ENCODE assay signal across 12 cellular contexts in the genomic region with DNA sequence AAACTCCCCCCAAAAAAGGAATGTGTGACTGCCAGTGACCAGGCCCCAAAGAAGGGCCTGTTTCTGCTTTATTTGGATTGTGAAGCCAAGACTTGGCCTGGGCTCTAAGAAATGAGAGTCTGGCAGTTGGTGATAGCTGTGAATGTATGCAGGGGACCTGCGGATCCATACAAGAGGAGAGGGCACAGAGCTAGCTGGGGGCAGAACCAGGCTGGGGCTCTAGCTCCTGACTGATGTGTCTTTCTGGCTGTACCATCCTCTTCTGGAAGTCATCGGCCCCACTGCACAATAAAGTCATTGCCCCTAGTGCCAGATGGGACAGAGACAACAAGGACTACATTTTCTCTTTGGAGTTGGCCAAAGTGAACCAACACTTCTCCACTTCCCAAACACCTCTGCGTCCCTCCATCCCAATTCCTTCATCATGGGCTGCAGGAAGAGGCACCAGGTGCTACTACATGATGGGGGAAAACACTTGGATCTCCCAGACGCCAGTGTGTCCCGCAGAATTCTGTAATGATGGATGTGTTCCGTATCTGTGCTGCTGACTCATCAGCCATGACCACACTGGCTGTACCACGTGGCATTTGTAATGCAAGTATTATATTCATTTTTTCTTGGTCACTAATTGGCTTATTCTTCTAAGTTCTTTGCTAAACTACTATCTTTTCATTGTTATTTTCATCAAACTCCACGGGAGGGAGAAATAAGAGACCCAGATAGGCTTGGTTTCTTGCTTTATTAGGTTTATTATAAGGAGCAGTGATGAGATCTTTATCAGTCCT. TPM values are rescaled to one million over a fixed set of nuclear protein-coding genes. Genes with fewer than 3 reads are reported as not detected.
DNase-seq lines count a peak whose midpoint lies in the region; ATAC-seq and TF ChIP-seq lines count a peak whose summit lies in the region.
"Had no signal": no experiment of that assay in that cellular context is flagged by ENCODE, and none has a peak within 500 bp of the region (broad histone marks: within the 10 kb centered on the region; RNA-seq: fewer than 3 reads in every experiment).

No MANE protein-coding gene starts in this region.

- WGBS in esophagus squamous epithelium, 2 donors, result 48 to 54% methylated on average over 7 to 8 of the region's 8 CpGs

- no peak for TF ChIP-seq POLR2A in breast epithelium (IDR thresholded peaks at IDR 0.05)
- TF ChIP-seq POLR2A in esophagus squamous epithelium (IDR thresholded peaks at IDR 0.05), result no peak

- H3K36me3 ChIP-seq in CD4-positive, CD25-positive, alpha-beta regulatory T cell (ENCODE audit: control insufficient read depth, insufficient read depth, low read length), result peaks cover 44% of the 10 kb centered on the region
- H3K36me3 ChIP-seq in breast epithelium (peaks cover 7% of the 10 kb centered on the region), esophagus squamous epithelium (peaks cover 14 to 46% (median 38%) of the 10 kb centered on the region in 3 donors)

- no peak for TF ChIP-seq CTCF in breast epithelium (IDR thresholded peaks at IDR 0.05)
- TF ChIP-seq CTCF in esophagus squamous epithelium (IDR thresholded peaks at IDR 0.05), result no peak

- no peaks in the 10 kb centered on the region for H3K27me3 Mint-ChIP-seq in CD4-positive, CD25-positive, alpha-beta regulatory T cell
- H3K27me3 Mint-ChIP-seq: stimulated activated naive B cell treated with anti-CD40 and anti-IgM and Interleukin-4, amounts not matched to agents 10 μg/mL and 1 μg/mL and 100 μg/mL, for 72 hours had no signal

- ATAC-seq in CD4-positive, CD25-positive, alpha-beta regulatory T cell (ENCODE audit: low read depth in 2 of 2), result no peak
- ATAC-seq in GM18868 (IDR thresholded peaks at IDR 0.05; ENCODE audit: unreplicated experiment), result no peak
- ATAC-seq: lower lobe of right lung had no signal

- no peak for DNase-seq in CD4-positive, CD25-positive, alpha-beta regulatory T cell
- DNase-seq in LHCN-M2 (ENCODE audit: low read depth) (peak; percentile 86), breast epithelium (ENCODE audit: low spot score in 2 of 2) (no peak), mesenteric fat pad (ENCODE audit: low spot score) (peak; percentile 62), COLO668 (lab: John Stamatoyannopoulos, UW; ENCODE audit: unreplicated experiment) (no peak), esophagus squamous epithelium (lab: John Stamatoyannopoulos, UW) (no peak)
- DNase-seq in activated effector memory CD4-positive, alpha-beta T cell treated with Interleukin-2 at 50 U/mL for 16 hours, result no peak
- DNase-seq: lower lobe of right lung; spleen; stimulated activated naive B cell treated with anti-CD40 and anti-IgM and Interleukin-4, amounts not matched to agents 10 μg/mL and 1 μg/mL and 100 μg/mL, for 72 hours had no signal

- no peak overlapping the region for H3K4me3 ChIP-seq in CD4-positive, CD25-positive, alpha-beta regulatory T cell (ENCODE audit: low read depth, low read length)
- H3K4me3 ChIP-seq in breast epithelium, result no peak overlapping the region
- H3K4me3 ChIP-seq in esophagus squamous epithelium, result no peak overlapping the region
- H3K4me3 ChIP-seq: lower lobe of right lung, spleen had no signal

- no peak overlapping the region for H3K27ac ChIP-seq in CD4-positive, CD25-positive, alpha-beta regulatory T cell (ENCODE audit: insufficient read depth, low read length, poor library complexity, severe bottlenecking)
- H3K27ac ChIP-seq in breast epithelium (peak overlapping the region; percentile 7 to 25), esophagus squamous epithelium (no peak overlapping the region)
- H3K27ac ChIP-seq: spleen had no signal

- H3K4me1 ChIP-seq in CD4-positive, CD25-positive, alpha-beta regulatory T cell (ENCODE audit: control insufficient read depth, insufficient read depth, low read length, poor library complexity, severe bottlenecking), result no peaks in the 10 kb centered on the region
- H3K4me1 ChIP-seq in breast epithelium (no peaks in the 10 kb centered on the region), esophagus squamous epithelium (peaks cover 6 to 57% (median 17%) of the 10 kb centered on the region in 3 donors)
- H3K4me1 ChIP-seq: spleen had no signal

- H3K4me1 Mint-ChIP-seq in CD4-positive, CD25-positive, alpha-beta regulatory T cell, result no peaks in the 10 kb centered on the region

- H3K36me3 Mint-ChIP-seq in CD4-positive, CD25-positive, alpha-beta regulatory T cell, result peaks cover 26% of the 10 kb centered on the region

- intact Hi-C loops in breast epithelium (cut with DNase I; ENCODE audit: low total_unique reads), result no loop called here
- intact Hi-C loops in esophagus squamous epithelium (cut with DNase I), result no loop called here

- H3K27me3 ChIP-seq in CD4-positive, CD25-positive, alpha-beta regulatory T cell (ENCODE audit: control insufficient read depth, insufficient read depth, low read length), result no peaks in the 10 kb centered on the region
- H3K27me3 ChIP-seq in breast epithelium, result no peaks in the 10 kb centered on the region
- no peaks in the 10 kb centered on the region for H3K27me3 ChIP-seq in esophagus squamous epithelium

- H3K27ac Mint-ChIP-seq in CD4-positive, CD25-positive, alpha-beta regulatory T cell, result peak overlapping the region in 2 of 3 donors; percentile 5 to 65

- no peaks in the 10 kb centered on the region for H3K9me3 ChIP-seq in CD4-positive, CD25-positive, alpha-beta regulatory T cell (ENCODE audit: control insufficient read depth in 2 of 2, low read length in 2 of 2)
- no peaks in the 10 kb centered on the region for H3K9me3 ChIP-seq in breast epithelium
- H3K9me3 ChIP-seq in esophagus squamous epithelium, result no peaks in the 10 kb centered on the region
- H3K9me3 ChIP-seq: lower lobe of right lung, spleen had no signal

- H3K4me3 Mint-ChIP-seq in CD4-positive, CD25-positive, alpha-beta regulatory T cell, result no peak overlapping the region
- H3K4me3 Mint-ChIP-seq: stimulated activated naive B cell treated with anti-CD40 and anti-IgM and Interleukin-4, amounts not matched to agents 10 μg/mL and 1 μg/mL and 100 μg/mL, for 72 hours had no signal

- no peaks in the 10 kb centered on the region for H3K9me3 Mint-ChIP-seq in CD4-positive, CD25-positive, alpha-beta regulatory T cell
- H3K9me3 Mint-ChIP-seq: stimulated activated naive B cell treated with anti-CD40 and anti-IgM and Interleukin-4, amounts not matched to agents 10 μg/mL and 1 μg/mL and 100 μg/mL, for 72 hours had no signal

RNA-seq across cellular contexts. Expression of a gene that starts 1.7 kb away (rescaled TPM):
- total RNA-seq in CD4-positive, CD25-positive, alpha-beta regulatory T cell, result not detected
- polyA plus RNA-seq in CD4-positive, CD25-positive, alpha-beta regulatory T cell, result not detected
- not detected in 2 replicates for total RNA-seq in LHCN-M2 (2014; rRNA removed)
- not detected for polyA plus RNA-seq in LHCN-M2 (2012)
- total RNA-seq in breast epithelium, result 1 to 10 TPM in 2 of 3 donors, under 1 TPM in 1; under 0.01 to 2.0 (median 1.8) TPM
- total RNA-seq in mesenteric fat pad, result not detected
- 10 to 100 TPM in 3 of 4 donors, 1 to 10 TPM in 1; 7.4 to 28.2 (median 21.2) TPM for total RNA-seq in esophagus squamous epithelium
- total RNA-seq: spleen; T-helper 1 cell treated with Interleukin-12 subunit alpha and Interleukin-12 subunit beta and Interleukin-4 antibody, amounts not matched to agents 30 ng/mL and 1 ng/mL, for 36 hours had no signal

RNA-seq across cellular contexts. Expression of a gene that starts 49.9 kb away (rescaled TPM):
- total RNA-seq in CD4-positive, CD25-positive, alpha-beta regulatory T cell, result 121 TPM
- 10 to 100 TPM; 28.3 to 35.2 (median 28.7) TPM for polyA plus RNA-seq in CD4-positive, CD25-positive, alpha-beta regulatory T cell
- total RNA-seq in LHCN-M2 (2014; rRNA removed), result 31.1 and 40.4 TPM in 2 replicates
- polyA plus RNA-seq in LHCN-M2 (2012), result 27.9 TPM
- 100 to 1,000 TPM in 1 of 3 donors, 10 to 100 TPM in 2; 79.0 to 116 (median 89.9) TPM for total RNA-seq in breast epithelium
- 57.3 TPM for total RNA-seq in mesenteric fat pad
- 10 to 100 TPM; 24.4 to 57.2 (median 31.9) TPM for total RNA-seq in esophagus squamous epithelium

Comparison
In these comparisons a context has a peak if more than half of its experiments do, and no peak if none do; other contexts are left out.
1. DNase-seq: peak in LHCN-M2 (single experiment) and mesenteric fat pad (single experiment); none in CD4-positive, CD25-positive, alpha-beta regulatory T cell (0 of 3), breast epithelium (0 of 2), COLO668 (single experiment), activated effector memory CD4-positive, alpha-beta T cell treated with Interleukin-2 at 50 U/mL for 16 hours (single experiment) and esophagus squamous epithelium (single experiment).
2. H3K27ac ChIP-seq: peak in breast epithelium (2 of 2); none in CD4-positive, CD25-positive, alpha-beta regulatory T cell (single experiment) and esophagus squamous epithelium (0 of 4).